1 cellular context compared by ENCODE assay signal in the genomic region with DNA sequence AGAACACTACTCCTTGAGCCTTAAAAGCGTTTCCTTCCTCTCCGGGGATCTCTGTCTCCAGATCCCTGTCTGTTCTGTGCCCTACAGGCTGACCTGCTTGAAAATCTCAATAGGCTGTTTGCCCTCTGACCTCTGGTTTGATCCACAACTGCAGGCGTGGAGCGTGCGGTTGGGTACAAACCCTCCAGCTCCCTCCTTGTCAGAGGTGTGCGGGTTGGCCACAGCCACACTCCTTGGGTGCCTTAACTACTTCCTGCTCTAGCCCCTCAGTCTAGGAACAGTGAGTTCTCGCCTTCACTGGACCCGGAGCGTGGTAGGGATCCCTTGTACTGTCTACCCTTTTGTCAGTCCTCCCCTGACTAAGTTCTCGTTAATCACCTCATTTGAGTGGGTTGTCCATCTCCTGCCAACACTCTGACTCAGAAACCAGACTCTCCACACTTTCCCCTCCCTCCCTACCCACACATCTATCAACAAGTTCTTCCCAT.
TF ChIP-seq lines count a peak whose summit lies in the region.

No MANE protein-coding gene starts in this region.

TF ChIP-seq in H1, 55 proteins besides CTCF, POLR2A, EP300 and RAD21:
- TF ChIP-seq, protein P1, sequence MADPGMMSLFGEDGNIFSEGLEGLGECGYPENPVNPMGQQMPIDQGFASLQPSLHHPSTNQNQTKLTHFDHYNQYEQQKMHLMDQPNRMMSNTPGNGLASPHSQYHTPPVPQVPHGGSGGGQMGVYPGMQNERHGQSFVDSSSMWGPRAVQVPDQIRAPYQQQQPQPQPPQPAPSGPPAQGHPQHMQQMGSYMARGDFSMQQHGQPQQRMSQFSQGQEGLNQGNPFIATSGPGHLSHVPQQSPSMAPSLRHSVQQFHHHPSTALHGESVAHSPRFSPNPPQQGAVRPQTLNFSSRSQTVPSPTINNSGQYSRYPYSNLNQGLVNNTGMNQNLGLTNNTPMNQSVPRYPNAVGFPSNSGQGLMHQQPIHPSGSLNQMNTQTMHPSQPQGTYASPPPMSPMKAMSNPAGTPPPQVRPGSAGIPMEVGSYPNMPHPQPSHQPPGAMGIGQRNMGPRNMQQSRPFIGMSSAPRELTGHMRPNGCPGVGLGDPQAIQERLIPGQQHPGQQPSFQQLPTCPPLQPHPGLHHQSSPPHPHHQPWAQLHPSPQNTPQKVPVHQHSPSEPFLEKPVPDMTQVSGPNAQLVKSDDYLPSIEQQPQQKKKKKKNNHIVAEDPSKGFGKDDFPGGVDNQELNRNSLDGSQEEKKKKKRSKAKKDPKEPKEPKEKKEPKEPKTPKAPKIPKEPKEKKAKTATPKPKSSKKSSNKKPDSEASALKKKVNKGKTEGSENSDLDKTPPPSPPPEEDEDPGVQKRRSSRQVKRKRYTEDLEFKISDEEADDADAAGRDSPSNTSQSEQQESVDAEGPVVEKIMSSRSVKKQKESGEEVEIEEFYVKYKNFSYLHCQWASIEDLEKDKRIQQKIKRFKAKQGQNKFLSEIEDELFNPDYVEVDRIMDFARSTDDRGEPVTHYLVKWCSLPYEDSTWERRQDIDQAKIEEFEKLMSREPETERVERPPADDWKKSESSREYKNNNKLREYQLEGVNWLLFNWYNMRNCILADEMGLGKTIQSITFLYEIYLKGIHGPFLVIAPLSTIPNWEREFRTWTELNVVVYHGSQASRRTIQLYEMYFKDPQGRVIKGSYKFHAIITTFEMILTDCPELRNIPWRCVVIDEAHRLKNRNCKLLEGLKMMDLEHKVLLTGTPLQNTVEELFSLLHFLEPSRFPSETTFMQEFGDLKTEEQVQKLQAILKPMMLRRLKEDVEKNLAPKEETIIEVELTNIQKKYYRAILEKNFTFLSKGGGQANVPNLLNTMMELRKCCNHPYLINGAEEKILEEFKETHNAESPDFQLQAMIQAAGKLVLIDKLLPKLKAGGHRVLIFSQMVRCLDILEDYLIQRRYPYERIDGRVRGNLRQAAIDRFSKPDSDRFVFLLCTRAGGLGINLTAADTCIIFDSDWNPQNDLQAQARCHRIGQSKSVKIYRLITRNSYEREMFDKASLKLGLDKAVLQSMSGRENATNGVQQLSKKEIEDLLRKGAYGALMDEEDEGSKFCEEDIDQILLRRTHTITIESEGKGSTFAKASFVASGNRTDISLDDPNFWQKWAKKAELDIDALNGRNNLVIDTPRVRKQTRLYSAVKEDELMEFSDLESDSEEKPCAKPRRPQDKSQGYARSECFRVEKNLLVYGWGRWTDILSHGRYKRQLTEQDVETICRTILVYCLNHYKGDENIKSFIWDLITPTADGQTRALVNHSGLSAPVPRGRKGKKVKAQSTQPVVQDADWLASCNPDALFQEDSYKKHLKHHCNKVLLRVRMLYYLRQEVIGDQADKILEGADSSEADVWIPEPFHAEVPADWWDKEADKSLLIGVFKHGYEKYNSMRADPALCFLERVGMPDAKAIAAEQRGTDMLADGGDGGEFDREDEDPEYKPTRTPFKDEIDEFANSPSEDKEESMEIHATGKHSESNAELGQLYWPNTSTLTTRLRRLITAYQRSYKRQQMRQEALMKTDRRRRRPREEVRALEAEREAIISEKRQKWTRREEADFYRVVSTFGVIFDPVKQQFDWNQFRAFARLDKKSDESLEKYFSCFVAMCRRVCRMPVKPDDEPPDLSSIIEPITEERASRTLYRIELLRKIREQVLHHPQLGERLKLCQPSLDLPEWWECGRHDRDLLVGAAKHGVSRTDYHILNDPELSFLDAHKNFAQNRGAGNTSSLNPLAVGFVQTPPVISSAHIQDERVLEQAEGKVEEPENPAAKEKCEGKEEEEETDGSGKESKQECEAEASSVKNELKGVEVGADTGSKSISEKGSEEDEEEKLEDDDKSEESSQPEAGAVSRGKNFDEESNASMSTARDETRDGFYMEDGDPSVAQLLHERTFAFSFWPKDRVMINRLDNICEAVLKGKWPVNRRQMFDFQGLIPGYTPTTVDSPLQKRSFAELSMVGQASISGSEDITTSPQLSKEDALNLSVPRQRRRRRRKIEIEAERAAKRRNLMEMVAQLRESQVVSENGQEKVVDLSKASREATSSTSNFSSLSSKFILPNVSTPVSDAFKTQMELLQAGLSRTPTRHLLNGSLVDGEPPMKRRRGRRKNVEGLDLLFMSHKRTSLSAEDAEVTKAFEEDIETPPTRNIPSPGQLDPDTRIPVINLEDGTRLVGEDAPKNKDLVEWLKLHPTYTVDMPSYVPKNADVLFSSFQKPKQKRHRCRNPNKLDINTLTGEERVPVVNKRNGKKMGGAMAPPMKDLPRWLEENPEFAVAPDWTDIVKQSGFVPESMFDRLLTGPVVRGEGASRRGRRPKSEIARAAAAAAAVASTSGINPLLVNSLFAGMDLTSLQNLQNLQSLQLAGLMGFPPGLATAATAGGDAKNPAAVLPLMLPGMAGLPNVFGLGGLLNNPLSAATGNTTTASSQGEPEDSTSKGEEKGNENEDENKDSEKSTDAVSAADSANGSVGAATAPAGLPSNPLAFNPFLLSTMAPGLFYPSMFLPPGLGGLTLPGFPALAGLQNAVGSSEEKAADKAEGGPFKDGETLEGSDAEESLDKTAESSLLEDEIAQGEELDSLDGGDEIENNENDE (IDR thresholded peaks at IDR 0.05; ENCODE audit: insufficient replicate concordance, low read length) = no peak
- TF ChIP-seq EGR1 (IDR thresholded peaks at IDR 0.05; ENCODE audit: borderline replicate concordance, low read depth, low read length) = no peak
- TF ChIP-seq HDAC2 (IDR thresholded peaks at IDR 0.05; ENCODE audit: borderline replicate concordance in 1 of 2, low read depth in 2 of 2, low read length in 2 of 2) = no peak
- no peak for TF ChIP-seq GTF2F1 (IDR thresholded peaks at IDR 0.05; ENCODE audit: borderline replicate concordance, low read depth, low read length)
- TF ChIP-seq NANOG (IDR thresholded peaks at IDR 0.05; ENCODE audit: insufficient read depth, low read depth, low read length, poor library complexity, severe bottlenecking) = no peak
- TF ChIP-seq TBP (IDR thresholded peaks at IDR 0.05; ENCODE audit: low read depth, low read length) = no peak
- no peak for TF ChIP-seq CTBP2 (IDR thresholded peaks at IDR 0.05; ENCODE audit: borderline replicate concordance, insufficient read depth, insufficient read length, low read length)
- TF ChIP-seq SIX5 (IDR thresholded peaks at IDR 0.05; ENCODE audit: low read depth, low read length) = no peak
- TF ChIP-seq JUND (IDR thresholded peaks at IDR 0.05; ENCODE audit: low read length) = no peak
- TF ChIP-seq, protein P2, sequence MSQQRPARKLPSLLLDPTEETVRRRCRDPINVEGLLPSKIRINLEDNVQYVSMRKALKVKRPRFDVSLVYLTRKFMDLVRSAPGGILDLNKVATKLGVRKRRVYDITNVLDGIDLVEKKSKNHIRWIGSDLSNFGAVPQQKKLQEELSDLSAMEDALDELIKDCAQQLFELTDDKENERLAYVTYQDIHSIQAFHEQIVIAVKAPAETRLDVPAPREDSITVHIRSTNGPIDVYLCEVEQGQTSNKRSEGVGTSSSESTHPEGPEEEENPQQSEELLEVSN (IDR thresholded peaks at IDR 0.05) = no peak
- TF ChIP-seq EZH2 (IDR thresholded peaks at IDR 0.05; ENCODE audit: low read depth, low read length, severe bottlenecking) = no peak
- TF ChIP-seq GABPA (IDR thresholded peaks at IDR 0.05; ENCODE audit: borderline replicate concordance, insufficient read depth, low read length) = no peak
- no peak for TF ChIP-seq PHF8 (conservative IDR thresholded peaks at IDR 0.05; ENCODE audit: low read depth, low read length)
- no peak for TF ChIP-seq RFX5 (IDR thresholded peaks at IDR 0.05; ENCODE audit: borderline replicate concordance, low read depth, low read length)
- TF ChIP-seq BRCA1 (IDR thresholded peaks at IDR 0.05; ENCODE audit: low read depth, low read length) = no peak
- no peak for TF ChIP-seq SP4 (IDR thresholded peaks at IDR 0.05; ENCODE audit: low read length)
- TF ChIP-seq ASH2L (IDR thresholded peaks at IDR 0.05; ENCODE audit: low read length) = no peak
- TF ChIP-seq KDM5A (IDR thresholded peaks at IDR 0.05; ENCODE audit: low read length) = no peak
